Comparison of ENCODE assay signal across 24 cellular contexts in the genomic region with DNA sequence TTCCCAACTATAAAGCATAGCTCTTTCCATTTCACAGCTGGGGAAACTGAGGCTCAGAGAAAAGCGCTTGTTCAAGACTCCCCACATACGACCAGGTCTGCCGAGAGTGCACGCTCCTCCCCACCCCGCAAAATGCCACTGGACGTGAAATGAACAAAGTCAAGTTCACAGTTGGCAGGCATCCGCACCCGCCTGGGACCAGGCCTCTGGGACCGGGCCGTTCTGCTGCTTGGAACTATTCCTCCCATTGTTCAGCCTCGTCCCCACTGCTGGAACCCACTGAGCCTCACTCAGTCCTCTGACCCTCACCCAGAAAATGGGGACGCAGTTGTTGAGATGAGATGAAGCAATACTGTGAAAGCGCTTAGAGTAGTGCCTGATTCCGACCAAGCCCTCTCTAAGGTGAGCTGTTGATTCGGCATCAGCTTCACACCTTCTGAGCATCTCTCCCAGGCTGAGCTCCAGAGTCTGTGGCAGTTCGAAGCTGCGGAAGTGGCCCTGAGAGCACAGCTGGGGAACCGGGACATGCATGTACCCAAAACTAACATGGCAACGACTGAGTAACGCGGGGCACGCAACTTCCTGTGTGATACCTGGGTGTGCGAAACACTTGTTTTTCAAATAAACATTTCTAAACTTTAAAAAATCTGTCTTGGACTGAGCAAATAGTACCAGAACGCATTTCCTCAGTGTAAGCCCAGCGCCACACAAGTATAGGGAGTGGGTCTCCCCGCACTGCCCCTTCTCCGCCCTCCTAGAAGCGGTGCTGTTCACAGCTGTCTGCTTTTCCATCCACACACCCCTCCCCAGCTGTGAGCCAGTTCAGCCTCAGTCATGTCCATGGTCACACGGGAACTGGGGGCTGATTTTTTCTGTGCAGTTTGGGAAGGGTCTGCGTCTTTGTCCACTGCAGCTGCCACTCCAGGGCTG.
A peak's percentile ranks its signal among the peaks of the same experiment; 100 is the strongest.
DNase-seq lines count a peak whose midpoint lies in the region; ATAC-seq and TF ChIP-seq lines count a peak whose summit lies in the region.
"Had no signal": no experiment of that assay in that cellular context is flagged by ENCODE, and none has a peak within 500 bp of the region (broad histone marks: within the 10 kb centered on the region; RNA-seq: fewer than 3 reads in every experiment).

No MANE protein-coding gene starts in this region.

- CTCF ChIA-PET in Panc1 (lab: Charles Lee) = no interaction called here

- POLR2A ChIA-PET in Panc1 (lab: Charles Lee) = no interaction called here

- H3K9me3 ChIP-seq in cardiac muscle cell (ENCODE audit: low read depth) (no peaks in the 10 kb centered on the region), Panc1 (ENCODE audit: control insufficient read depth, insufficient read depth, low read depth, low read length) (no peaks in the 10 kb centered on the region), mesenchymal stem cell (ENCODE audit: control insufficient read depth, low read length) (no peaks in the 10 kb centered on the region)
- H3K9me3 ChIP-seq: gastroesophageal sphincter, neutrophil, psoas muscle, tibial artery had no signal

- no peak overlapping the region for H3K4me2 ChIP-seq in mesenchymal stem cell (ENCODE audit: low read length, poor library complexity, severe bottlenecking)

- H3K4me1 ChIP-seq in cardiac muscle cell (ENCODE audit: low read depth) = peaks cover 21% of the 10 kb centered on the region
- peaks cover 4% of the 10 kb centered on the region for H3K4me1 ChIP-seq in Panc1 (ENCODE audit: control insufficient read depth, insufficient read depth, low read length)
- peaks cover 23% of the 10 kb centered on the region for H3K4me1 ChIP-seq in mesenchymal stem cell (ENCODE audit: control insufficient read depth, insufficient read depth, low read depth, low read length)

- H2BK15ac ChIP-seq in mesenchymal stem cell (ENCODE audit: low read depth, poor library complexity, severe bottlenecking) = no peak overlapping the region

- WGBS in mesenchymal stem cell = 96% methylated on average over 30 of the region's 30 CpGs

- no peaks in the 10 kb centered on the region for H3K27me3 Mint-ChIP-seq in stimulated activated naive CD8-positive, alpha-beta T cell treated with anti-CD3 and anti-CD28 coated beads, Interleukin-15, amount 100 ng/mL, for 72 hours
- H3K27me3 Mint-ChIP-seq: activated naive CD4-positive, alpha-beta T cell treated with anti-CD3 and anti-CD28 coated beads, Interleukin-2, amount 50 U/mL, for 24 hours had no signal

- H2BK120ac ChIP-seq in mesenchymal stem cell (ENCODE audit: low read depth, low read length) = no peak overlapping the region

- intact Hi-C loops in left cardiac atrium (cut with DNase I) = no loop called here
- intact Hi-C loops in Panc1 (cut with micrococcal nuclease; ENCODE audit: unreplicated experiment) = no loop called here

- H3K27me3 ChIP-seq in cardiac muscle cell (no peaks in the 10 kb centered on the region), Panc1 (ENCODE audit: control insufficient read depth, insufficient read depth, low read length) (no peaks in the 10 kb centered on the region), mesenchymal stem cell (ENCODE audit: control insufficient read depth in 1 of 2, insufficient read depth in 1 of 2, low read length in 2 of 2) (no peaks in the 10 kb centered on the region)
- H3K27me3 ChIP-seq: gastroesophageal sphincter, neutrophil, tibial artery had no signal

- no peak overlapping the region for H3K4me3 Mint-ChIP-seq in stimulated activated naive CD8-positive, alpha-beta T cell treated with anti-CD3 and anti-CD28 coated beads, Interleukin-15, amount 100 ng/mL, for 72 hours

- DNase-seq in cardiac muscle cell (ENCODE audit: low read depth in 1 of 2, low spot score in 1 of 2) (no peak), left cardiac atrium (no peak), Panc1 (ENCODE audit: low read depth, low spot score) (no peak), mesenchymal stem cell (no peak), NCI-H2196 treated with DMSO at 0.1 percent for 48 hours (lab: John Stamatoyannopoulos, UW; ENCODE audit: unreplicated experiment) (no peak), 8988T (no peak)
- no peak for DNase-seq in stimulated activated naive CD8-positive, alpha-beta T cell treated with anti-CD3 and anti-CD28 coated beads, Interleukin-15, amount 100 ng/mL, for 72 hours
- DNase-seq: activated CD4-positive, CD25-positive, alpha-beta regulatory T cell treated with anti-CD3 and anti-CD28 coated beads, Interleukin-2, amount 50 U/mL, for 72 hours; central memory CD4-positive, alpha-beta T cell; DMS79; HCEC 1CT; hypothalamus; immature natural killer cell; mesendoderm; MV-4-11; NCI-H1436 treated with DMSO at 0.1 percent for 48 hours; NCI-H446 treated with DMSO at 0.1 percent for 48 hours; psoas muscle; RPMI8226 had no signal

- H3K79me1 ChIP-seq in mesenchymal stem cell (replicated peaks; ENCODE audit: low read length, poor library complexity, severe bottlenecking) = no peaks in the 10 kb centered on the region

- no peaks in the 10 kb centered on the region for H3K36me3 ChIP-seq in cardiac muscle cell
- no peaks in the 10 kb centered on the region for H3K36me3 ChIP-seq in Panc1 (ENCODE audit: control insufficient read depth, insufficient read depth, low read length)
- H3K36me3 ChIP-seq in mesenchymal stem cell (ENCODE audit: control insufficient read depth in 1 of 2, insufficient read depth in 2 of 2, low read depth in 1 of 2, low read length in 2 of 2) = no peaks in the 10 kb centered on the region
- H3K36me3 ChIP-seq: gastroesophageal sphincter, neutrophil, tibial artery had no signal

- ATAC-seq in left cardiac atrium = no peak
- ATAC-seq in Panc1 = no peak
- ATAC-seq in stimulated activated naive CD8-positive, alpha-beta T cell treated with anti-CD3 and anti-CD28 coated beads, Interleukin-15, amount 100 ng/mL, for 72 hours = peak; percentile 5
- ATAC-seq: gastroesophageal sphincter, psoas muscle had no signal

- BruUV-seq in Panc1 (replicated peaks; lab: Mats Ljungman, UMichigan) = no TSS peak

- peak overlapping the region in 1 of 2 experiments; percentile 2 for H3K14ac ChIP-seq in mesenchymal stem cell (ENCODE audit: low read length in 2 of 2)

- no peak overlapping the region for H4K8ac ChIP-seq in mesenchymal stem cell (ENCODE audit: low read length)

- no peak overlapping the region for H3K9ac ChIP-seq in mesenchymal stem cell (ENCODE audit: low read length)

- TF ChIP-seq CTCF in cardiac muscle cell (IDR thresholded peaks at IDR 0.05; ENCODE audit: low read depth, low read length) = no peak
- TF ChIP-seq CTCF in Panc1 (IDR thresholded peaks at IDR 0.05) = no peak

- H3K4me3 ChIP-seq in cardiac muscle cell = no peak overlapping the region
- H3K4me3 ChIP-seq in Panc1 (ENCODE audit: low read depth in 2 of 2, low read length in 2 of 2) = no peak overlapping the region
- no peak overlapping the region for H3K4me3 ChIP-seq in mesenchymal stem cell (ENCODE audit: insufficient read depth in 1 of 2, low read depth in 1 of 2, low read length in 2 of 2)
- H3K4me3 ChIP-seq: gastroesophageal sphincter, psoas muscle, tibial artery had no signal

- H3K4me1 Mint-ChIP-seq in stimulated activated naive CD8-positive, alpha-beta T cell treated with anti-CD3 and anti-CD28 coated beads, Interleukin-15, amount 100 ng/mL, for 72 hours = peaks cover 60% of the 10 kb centered on the region

- H3K27ac Mint-ChIP-seq in stimulated activated naive CD8-positive, alpha-beta T cell treated with anti-CD3 and anti-CD28 coated beads, Interleukin-15, amount 100 ng/mL, for 72 hours = peak overlapping the region in 1 of 2 donors; percentile 83
- H3K27ac Mint-ChIP-seq: activated T-cell treated with anti-CD3 and anti-CD28 coated beads, Interleukin-2, amount 50 U/mL, for 72 hours; immature natural killer cell had no signal

- no peak overlapping the region for H2AK5ac ChIP-seq in mesenchymal stem cell (ENCODE audit: low read length, severe bottlenecking)

- H4K91ac ChIP-seq in mesenchymal stem cell (ENCODE audit: low read length) = no peak overlapping the region

- no peak overlapping the region for H3K4ac ChIP-seq in mesenchymal stem cell (ENCODE audit: low read depth in 1 of 2, low read length in 2 of 2)

- no peak overlapping the region for H2BK5ac ChIP-seq in mesenchymal stem cell (ENCODE audit: low read depth, low read length, poor library complexity, severe bottlenecking)

- no peak overlapping the region for H3K18ac ChIP-seq in mesenchymal stem cell (ENCODE audit: low read depth in 1 of 2, low read length in 2 of 2)

- in situ Hi-C loops in Panc1 (cut with HindIII; ENCODE audit: low pct_unique_long_range_greater_than_20kb, low sequenced_read_pairs) = no loop called here

- peak overlapping the region; percentile 12 to 17 for H2BK12ac ChIP-seq in mesenchymal stem cell (ENCODE audit: low read length in 2 of 2)

- H3K27ac ChIP-seq in cardiac muscle cell = peak overlapping the region; percentile 74
- 0 out of 2 replicates have a peak overlapping the region, but pooled peaks have one; percentile 30 for H3K27ac ChIP-seq in Panc1 (ENCODE audit: low read length)
- no peak overlapping the region for H3K27ac ChIP-seq in mesenchymal stem cell (ENCODE audit: low read length, poor library complexity, severe bottlenecking)
- H3K27ac ChIP-seq: gastroesophageal sphincter, neutrophil, psoas muscle, tibial artery had no signal

- no peak overlapping the region for H2AFZ ChIP-seq in mesenchymal stem cell (ENCODE audit: low read depth, low read length)

- peaks cover 0 to 2% of the 10 kb centered on the region in 2 donors for H3K9me3 Mint-ChIP-seq in stimulated activated naive CD8-positive, alpha-beta T cell treated with anti-CD3 and anti-CD28 coated beads, Interleukin-15, amount 100 ng/mL, for 72 hours
- H3K9me3 Mint-ChIP-seq: immature natural killer cell had no signal

- H3K23ac ChIP-seq in mesenchymal stem cell (ENCODE audit: low read length in 2 of 2) = no peak overlapping the region
